Comparison of ENCODE assay signal across 20 cellular contexts in the genomic region with DNA sequence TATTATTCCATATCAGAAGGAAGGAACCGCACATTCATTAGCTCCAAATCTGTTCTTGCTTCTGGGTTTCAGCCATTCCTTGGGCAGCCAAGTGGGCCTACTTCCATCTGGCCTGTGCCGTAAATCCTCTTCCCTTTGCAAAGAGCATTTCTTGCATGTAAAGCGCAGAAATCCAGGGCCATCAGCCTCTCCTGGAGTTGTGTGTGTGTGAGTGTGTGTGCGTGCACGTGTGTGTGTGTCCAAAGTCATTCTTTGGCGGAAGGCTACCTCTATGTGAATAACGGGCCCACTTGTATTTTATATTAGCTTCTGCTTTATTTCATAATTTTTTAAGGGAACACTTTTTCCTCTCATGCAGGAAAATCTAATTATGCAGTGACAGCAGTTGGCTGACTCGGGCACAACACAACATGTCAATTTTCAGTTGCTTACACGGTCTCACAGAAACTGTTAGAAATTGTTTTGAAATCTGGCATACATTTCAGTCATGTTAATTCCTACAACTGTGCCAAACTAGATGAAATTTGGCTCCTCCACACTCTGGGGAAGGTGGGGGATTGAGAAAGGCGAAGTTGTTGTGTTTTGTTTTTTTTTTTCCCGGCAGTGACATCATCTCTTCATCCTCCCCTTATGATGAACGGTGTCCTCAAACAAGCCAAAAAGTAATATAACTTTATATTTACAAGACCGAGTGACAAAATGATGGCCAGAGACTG.
A peak's percentile ranks its signal among the peaks of the same experiment; 100 is the strongest.
DNase-seq lines count a peak whose midpoint lies in the region; ATAC-seq and TF ChIP-seq lines count a peak whose summit lies in the region.
"Had no signal": no experiment of that assay in that cellular context is flagged by ENCODE, and none has a peak within 500 bp of the region (broad histone marks: within the 10 kb centered on the region; RNA-seq: fewer than 3 reads in every experiment).

No MANE protein-coding gene starts in this region.

- H2AFZ ChIP-seq in GM23338: peak overlapping the region; percentile 28; the same call in 1 of the 2 replicates

- no peak overlapping the region for H3K4me3 Mint-ChIP-seq in GM23338
- peak overlapping the region in 1 of 5 experiments; percentile 30 for H3K4me3 Mint-ChIP-seq in brain
- H3K4me3 Mint-ChIP-seq: activated CD4-positive, alpha-beta memory T cell treated with anti-CD3 and anti-CD28 coated beads for 36 hours; activated T-cell treated with anti-CD3 and anti-CD28 coated beads, Interleukin-2, amount 50 U/mL, for 4 hours had no signal

- no peaks in the 10 kb centered on the region for H3K9me3 Mint-ChIP-seq in GM23338
- peaks cover 0 to 27% (median 0%) of the 10 kb centered on the region in 5 experiments for H3K9me3 Mint-ChIP-seq in brain
- H3K9me3 Mint-ChIP-seq: activated CD4-positive, alpha-beta memory T cell treated with anti-CD3 and anti-CD28 coated beads for 36 hours; activated T-cell treated with anti-CD3 and anti-CD28 coated beads, Interleukin-2, amount 50 U/mL, for 4 hours had no signal

- no peaks in the 10 kb centered on the region for H3K27me3 ChIP-seq in GM23338 (ENCODE audit: insufficient read depth)
- H3K27me3 ChIP-seq: BE2C had no signal

- DNase-seq in GM23338 (ENCODE audit: low spot score) (no peak), left ventricle myocardium superior (peak; percentile 31), stromal cell of bone marrow (ENCODE audit: low read depth) (peak; percentile 7), hepatic stellate cell (ENCODE audit: low spot score) (no peak)
- DNase-seq: activated CD4-positive, alpha-beta memory T cell treated with anti-CD3 and anti-CD28 coated beads for 36 hours; activated T-cell treated with anti-CD3 and anti-CD28 coated beads, Interleukin-2, amount 50 U/mL, for 4 hours; GDM1; KBM-7; kidney; midbrain; NCI-H1048; retina; T-helper 1 cell had no signal

- no peaks in the 10 kb centered on the region for H4K20me1 ChIP-seq in GM23338 (replicated peaks; ENCODE audit: insufficient read depth)

- TF ChIP-seq CTCF in GM23338 (conservative IDR thresholded peaks at IDR 0.05; ENCODE audit: low read depth in 2 of 2) (no peak), brain (conservative IDR thresholded peaks at IDR 0.05) (no peak)

- peaks cover 10% of the 10 kb centered on the region for H3K4me1 Mint-ChIP-seq in GM23338
- peaks cover 28% of the 10 kb centered on the region for H3K4me1 Mint-ChIP-seq in brain

- H3F3A ChIP-seq in GM23338 (replicated peaks; ENCODE audit: low read depth): no peaks in the 10 kb centered on the region

- H3K27me3 Mint-ChIP-seq in GM23338 (ENCODE audit: insufficient read depth, low read depth, poor library complexity) (peaks cover 2% of the 10 kb centered on the region), brain (peaks cover 7% of the 10 kb centered on the region)
- H3K27me3 Mint-ChIP-seq: activated CD4-positive, alpha-beta memory T cell treated with anti-CD3 and anti-CD28 coated beads for 36 hours had no signal

- H3K79me2 ChIP-seq in GM23338 (replicated peaks; ENCODE audit: insufficient read depth): no peaks in the 10 kb centered on the region

- ATAC-seq in GM23338: no peak
- peak; percentile 84 for ATAC-seq in left ventricle myocardium superior
- no peak for ATAC-seq in HG02610 (IDR thresholded peaks at IDR 0.05; ENCODE audit: unreplicated experiment)
- no peak for ATAC-seq in HG03439 (IDR thresholded peaks at IDR 0.05; ENCODE audit: unreplicated experiment)
- ATAC-seq: activated naive CD4-positive, alpha-beta T cell treated with anti-CD3 and anti-CD28 coated beads, Interleukin-2, amount 50 U/mL, for 72 hours; activated T-cell treated with anti-CD3 and anti-CD28 coated beads, Interleukin-2, amount 50 U/mL, for 4 hours had no signal

- no peak overlapping the region for H3K4me2 ChIP-seq in GM23338

- H3K27ac Mint-ChIP-seq in GM23338: no peak overlapping the region
- H3K27ac Mint-ChIP-seq in brain: peak overlapping the region; percentile 17 to 89 (median 77)
- H3K27ac Mint-ChIP-seq: activated CD4-positive, alpha-beta memory T cell treated with anti-CD3 and anti-CD28 coated beads for 36 hours; activated naive CD4-positive, alpha-beta T cell treated with anti-CD3 and anti-CD28 coated beads, Interleukin-2, amount 50 U/mL, for 72 hours had no signal

- H3K36me3 ChIP-seq in GM23338 (ENCODE audit: insufficient read depth): no peaks in the 10 kb centered on the region
- H3K36me3 ChIP-seq: BE2C had no signal

- intact Hi-C loops in left ventricle myocardium superior (cut with micrococcal nuclease): no loop called here

- H3K36me3 Mint-ChIP-seq in GM23338 (ENCODE audit: low read depth) (no peaks in the 10 kb centered on the region), brain (no peaks in the 10 kb centered on the region)
- H3K36me3 Mint-ChIP-seq: activated CD4-positive, alpha-beta memory T cell treated with anti-CD3 and anti-CD28 coated beads for 36 hours; activated naive CD4-positive, alpha-beta T cell treated with anti-CD3 and anti-CD28 coated beads, Interleukin-2, amount 50 U/mL, for 72 hours had no signal

- no peaks in the 10 kb centered on the region for H3K9me2 ChIP-seq in GM23338 (ENCODE audit: insufficient read depth)

- no peak overlapping the region for H3K4me3 ChIP-seq in GM23338

- H3K27ac ChIP-seq in GM23338 (ENCODE audit: low read depth): no peak overlapping the region
- H3K27ac ChIP-seq: HL-60, RWPE1 had no signal

- H3K4me1 ChIP-seq in GM23338 (ENCODE audit: insufficient read depth): 0 out of 2 replicates have a peak, but pooled peaks cover 4% of the 10 kb centered on the region

TF ChIP-seq in GM23338, 12 proteins besides CTCF, POLR2A, EP300 and RAD21 (continues in another document):
- TF ChIP-seq EZH2phosphoT487 (IDR thresholded peaks at IDR 0.05; ENCODE audit: unreplicated experiment) (no peak), ZNF114 (CRISPR knock-in tag; IDR thresholded peaks at IDR 0.05) (no peak), NANOG (IDR thresholded peaks at IDR 0.05; ENCODE audit: borderline replicate concordance) (no peak), ZNF331 (CRISPR knock-in tag; IDR thresholded peaks at IDR 0.05; ENCODE audit: low read depth) (no peak), JUNB (IDR thresholded peaks at IDR 0.05; ENCODE audit: unreplicated experiment) (no peak), EZH2 (IDR thresholded peaks at IDR 0.05; ENCODE audit: low read depth, unreplicated experiment) (no peak)
- TF ChIP-seq, protein P1, sequence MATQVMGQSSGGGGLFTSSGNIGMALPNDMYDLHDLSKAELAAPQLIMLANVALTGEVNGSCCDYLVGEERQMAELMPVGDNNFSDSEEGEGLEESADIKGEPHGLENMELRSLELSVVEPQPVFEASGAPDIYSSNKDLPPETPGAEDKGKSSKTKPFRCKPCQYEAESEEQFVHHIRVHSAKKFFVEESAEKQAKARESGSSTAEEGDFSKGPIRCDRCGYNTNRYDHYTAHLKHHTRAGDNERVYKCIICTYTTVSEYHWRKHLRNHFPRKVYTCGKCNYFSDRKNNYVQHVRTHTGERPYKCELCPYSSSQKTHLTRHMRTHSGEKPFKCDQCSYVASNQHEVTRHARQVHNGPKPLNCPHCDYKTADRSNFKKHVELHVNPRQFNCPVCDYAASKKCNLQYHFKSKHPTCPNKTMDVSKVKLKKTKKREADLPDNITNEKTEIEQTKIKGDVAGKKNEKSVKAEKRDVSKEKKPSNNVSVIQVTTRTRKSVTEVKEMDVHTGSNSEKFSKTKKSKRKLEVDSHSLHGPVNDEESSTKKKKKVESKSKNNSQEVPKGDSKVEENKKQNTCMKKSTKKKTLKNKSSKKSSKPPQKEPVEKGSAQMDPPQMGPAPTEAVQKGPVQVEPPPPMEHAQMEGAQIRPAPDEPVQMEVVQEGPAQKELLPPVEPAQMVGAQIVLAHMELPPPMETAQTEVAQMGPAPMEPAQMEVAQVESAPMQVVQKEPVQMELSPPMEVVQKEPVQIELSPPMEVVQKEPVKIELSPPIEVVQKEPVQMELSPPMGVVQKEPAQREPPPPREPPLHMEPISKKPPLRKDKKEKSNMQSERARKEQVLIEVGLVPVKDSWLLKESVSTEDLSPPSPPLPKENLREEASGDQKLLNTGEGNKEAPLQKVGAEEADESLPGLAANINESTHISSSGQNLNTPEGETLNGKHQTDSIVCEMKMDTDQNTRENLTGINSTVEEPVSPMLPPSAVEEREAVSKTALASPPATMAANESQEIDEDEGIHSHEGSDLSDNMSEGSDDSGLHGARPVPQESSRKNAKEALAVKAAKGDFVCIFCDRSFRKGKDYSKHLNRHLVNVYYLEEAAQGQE (IDR thresholded peaks at IDR 0.05; ENCODE audit: unreplicated experiment): no peak
- TF ChIP-seq, protein P2, sequence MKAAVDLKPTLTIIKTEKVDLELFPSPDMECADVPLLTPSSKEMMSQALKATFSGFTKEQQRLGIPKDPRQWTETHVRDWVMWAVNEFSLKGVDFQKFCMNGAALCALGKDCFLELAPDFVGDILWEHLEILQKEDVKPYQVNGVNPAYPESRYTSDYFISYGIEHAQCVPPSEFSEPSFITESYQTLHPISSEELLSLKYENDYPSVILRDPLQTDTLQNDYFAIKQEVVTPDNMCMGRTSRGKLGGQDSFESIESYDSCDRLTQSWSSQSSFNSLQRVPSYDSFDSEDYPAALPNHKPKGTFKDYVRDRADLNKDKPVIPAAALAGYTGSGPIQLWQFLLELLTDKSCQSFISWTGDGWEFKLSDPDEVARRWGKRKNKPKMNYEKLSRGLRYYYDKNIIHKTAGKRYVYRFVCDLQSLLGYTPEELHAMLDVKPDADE (IDR thresholded peaks at IDR 0.05): no peak

Comparison
In these comparisons a context has a peak if more than half of its experiments do, and no peak if none do; other contexts are left out.
1. DNase-seq: peak in left ventricle myocardium superior (single experiment) and stromal cell of bone marrow (single experiment); none in GM23338 (single experiment) and hepatic stellate cell (single experiment).